1 cellular context compared by ENCODE assay signal in genomic region chr12:14399871-14400270, GRCh38.
TF ChIP-seq lines count a peak whose summit lies in the region.

No MANE protein-coding gene starts in this region.

TF ChIP-seq in GM12878, 131 proteins besides CTCF, POLR2A, EP300 and RAD21 (continued from another document):
- TF ChIP-seq ZBTB4 (CRISPR knock-in tag; IDR thresholded peaks at IDR 0.05) (no peak), HCFC1 (IDR thresholded peaks at IDR 0.05; ENCODE audit: low read length) (no peak), JUNB (IDR thresholded peaks at IDR 0.05) (no peak), STAT1 (conservative IDR thresholded peaks at IDR 0.05) (no peak), RFX5 (IDR thresholded peaks at IDR 0.05; ENCODE audit: low read depth, low read length) (no peak), CEBPZ (IDR thresholded peaks at IDR 0.05; ENCODE audit: low read depth, low read length) (no peak)
- TF ChIP-seq, protein P1, sequence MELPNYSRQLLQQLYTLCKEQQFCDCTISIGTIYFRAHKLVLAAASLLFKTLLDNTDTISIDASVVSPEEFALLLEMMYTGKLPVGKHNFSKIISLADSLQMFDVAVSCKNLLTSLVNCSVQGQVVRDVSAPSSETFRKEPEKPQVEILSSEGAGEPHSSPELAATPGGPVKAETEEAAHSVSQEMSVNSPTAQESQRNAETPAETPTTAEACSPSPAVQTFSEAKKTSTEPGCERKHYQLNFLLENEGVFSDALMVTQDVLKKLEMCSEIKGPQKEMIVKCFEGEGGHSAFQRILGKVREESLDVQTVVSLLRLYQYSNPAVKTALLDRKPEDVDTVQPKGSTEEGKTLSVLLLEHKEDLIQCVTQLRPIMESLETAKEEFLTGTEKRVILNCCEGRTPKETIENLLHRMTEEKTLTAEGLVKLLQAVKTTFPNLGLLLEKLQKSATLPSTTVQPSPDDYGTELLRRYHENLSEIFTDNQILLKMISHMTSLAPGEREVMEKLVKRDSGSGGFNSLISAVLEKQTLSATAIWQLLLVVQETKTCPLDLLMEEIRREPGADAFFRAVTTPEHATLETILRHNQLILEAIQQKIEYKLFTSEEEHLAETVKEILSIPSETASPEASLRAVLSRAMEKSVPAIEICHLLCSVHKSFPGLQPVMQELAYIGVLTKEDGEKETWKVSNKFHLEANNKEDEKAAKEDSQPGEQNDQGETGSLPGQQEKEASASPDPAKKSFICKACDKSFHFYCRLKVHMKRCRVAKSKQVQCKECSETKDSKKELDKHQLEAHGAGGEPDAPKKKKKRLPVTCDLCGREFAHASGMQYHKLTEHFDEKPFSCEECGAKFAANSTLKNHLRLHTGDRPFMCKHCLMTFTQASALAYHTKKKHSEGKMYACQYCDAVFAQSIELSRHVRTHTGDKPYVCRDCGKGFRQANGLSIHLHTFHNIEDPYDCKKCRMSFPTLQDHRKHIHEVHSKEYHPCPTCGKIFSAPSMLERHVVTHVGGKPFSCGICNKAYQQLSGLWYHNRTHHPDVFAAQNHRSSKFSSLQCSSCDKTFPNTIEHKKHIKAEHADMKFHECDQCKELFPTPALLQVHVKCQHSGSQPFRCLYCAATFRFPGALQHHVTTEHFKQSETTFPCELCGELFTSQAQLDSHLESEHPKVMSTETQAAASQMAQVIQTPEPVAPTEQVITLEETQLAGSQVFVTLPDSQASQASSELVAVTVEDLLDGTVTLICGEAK (IDR thresholded peaks at IDR 0.05; ENCODE audit: borderline replicate concordance), result no peak
TF ChIP-seq in GM12878: peak in this region for 0.
